In the genomic region with DNA sequence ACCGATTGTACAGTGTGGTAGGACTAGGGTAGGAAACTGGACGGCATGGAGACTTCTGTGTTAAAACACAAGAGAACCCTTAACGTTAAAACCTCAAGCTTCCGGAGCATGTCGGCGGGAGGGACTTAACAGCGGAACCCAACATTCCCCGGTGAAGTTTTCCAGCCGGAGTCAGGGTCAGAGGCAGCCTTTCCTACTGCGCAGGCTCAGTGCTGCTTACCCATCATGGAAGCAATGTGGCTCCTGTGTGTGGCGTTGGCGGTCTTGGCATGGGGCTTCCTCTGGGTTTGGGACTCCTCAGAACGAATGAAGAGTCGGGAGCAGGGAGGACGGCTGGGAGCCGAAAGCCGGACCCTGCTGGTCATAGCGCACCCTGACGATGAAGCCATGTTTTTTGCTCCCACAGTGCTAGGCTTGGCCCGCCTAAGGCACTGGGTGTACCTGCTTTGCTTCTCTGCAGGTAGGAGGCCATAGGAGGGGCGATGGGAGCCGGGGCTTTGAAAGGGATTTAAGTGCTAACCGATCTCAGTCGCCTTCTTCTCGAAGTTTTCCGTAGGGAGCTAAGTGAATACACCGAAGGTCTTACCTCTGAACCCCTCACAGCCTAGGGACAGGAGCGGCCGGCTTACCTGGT, we compare ENCODE assay signal across 8 cellular contexts. TPM values are rescaled to one million over a fixed set of nuclear protein-coding genes. Genes with fewer than 3 reads are reported as not detected.
A peak's percentile ranks its signal among the peaks of the same experiment; 100 is the strongest.
DNase-seq lines count a peak whose midpoint lies in the region; ATAC-seq and TF ChIP-seq lines count a peak whose summit lies in the region.

A gene (plus strand): TSS at position 209 of the 634 bp plus-strand sequence. CDS start 17 bp downstream, at position 226.

- under 1% methylated on average over 29 of the region's 29 CpGs for WGBS in prostate gland

- DNase-seq in DMS79 (lab: John Stamatoyannopoulos, UW): peak; percentile 81
- peak; percentile 82 for DNase-seq in H7
- peak; percentile 39 for DNase-seq in NCI-H187 treated with DMSO at 0.1 percent for 48 hours (lab: John Stamatoyannopoulos, UW)
- peak; percentile 53 to 94 for DNase-seq in ascending aorta (ENCODE audit: low spot score in 2 of 2)
- peak; percentile 92 for DNase-seq in right atrium auricular region (ENCODE audit: low spot score)
- peak; percentile 85 for DNase-seq in prostate gland (ENCODE audit: low spot score)
- peak; percentile 90 for DNase-seq in upper lobe of right lung

- peaks cover 0 to 12% of the 10 kb centered on the region in 2 donors for H3K4me1 ChIP-seq in ascending aorta
- H3K4me1 ChIP-seq in right atrium auricular region: peaks cover 0 to 31% of the 10 kb centered on the region in 2 donors
- H3K4me1 ChIP-seq in prostate gland (replicated peaks): peaks cover 6% of the 10 kb centered on the region
- peaks cover 42% of the 10 kb centered on the region for H3K4me1 ChIP-seq in upper lobe of right lung

- H3K4me3 ChIP-seq in H7 (ENCODE audit: insufficient read depth, low read depth, low read length): peak within 1 kb of the TSS; percentile 86
- peak within 1 kb of the TSS; percentile 84 to 97 for H3K4me3 ChIP-seq in ascending aorta
- H3K4me3 ChIP-seq in right atrium auricular region: peak within 1 kb of the TSS; percentile 73 to 93
- peak within 1 kb of the TSS; percentile 91 to 94 for H3K4me3 ChIP-seq in prostate gland
- peak within 1 kb of the TSS; percentile 84 for H3K4me3 ChIP-seq in upper lobe of right lung

- H3K27ac ChIP-seq in ascending aorta (peak within 1 kb of the TSS; percentile 95 to 98), right atrium auricular region (peak within 1 kb of the TSS; percentile 95), prostate gland (peak within 1 kb of the TSS; percentile 92 to 94), upper lobe of right lung (peak within 1 kb of the TSS; percentile 97)

- peak; percentile 82 for ATAC-seq in upper lobe of right lung

- no peaks in the 10 kb centered on the region for H3K36me3 ChIP-seq in H7 (replicated peaks; ENCODE audit: control insufficient read depth, insufficient read depth, low read length)
- H3K36me3 ChIP-seq in ascending aorta: no peaks in the 10 kb centered on the region
- H3K36me3 ChIP-seq in right atrium auricular region: no peaks in the 10 kb centered on the region
- H3K36me3 ChIP-seq in prostate gland: no peaks in the 10 kb centered on the region
- no peaks in the 10 kb centered on the region for H3K36me3 ChIP-seq in upper lobe of right lung

- no peaks in the 10 kb centered on the region for H3K9me3 ChIP-seq in ascending aorta
- no peaks in the 10 kb centered on the region for H3K9me3 ChIP-seq in right atrium auricular region
- no peaks in the 10 kb centered on the region for H3K9me3 ChIP-seq in prostate gland
- no peaks in the 10 kb centered on the region for H3K9me3 ChIP-seq in upper lobe of right lung

- TF ChIP-seq CTCF in ascending aorta (IDR thresholded peaks at IDR 0.05) (no peak), right atrium auricular region (IDR thresholded peaks at IDR 0.05) (no peak), prostate gland (IDR thresholded peaks at IDR 0.05) (no peak), upper lobe of right lung (IDR thresholded peaks at IDR 0.05) (no peak)

- intact Hi-C loops in T-helper 2 cell treated with Interferon-gamma antibody and Interleukin-4, amounts not matched to agents 100 ng/mL and 5 ng/mL, for 36 hours (cut with micrococcal nuclease): loop anchor here (1.0 to 10.0 kb wide), 8 partner anchors 69 to 960 kb away; a partner anchor contains a TSS
- intact Hi-C loops in ascending aorta (cut with DNase I): no loop called here
- intact Hi-C loops in prostate gland (cut with DNase I): loop anchor here (5.0 kb wide), 2 partner anchors 70 to 215 kb away; no protein-coding TSS in a partner anchor
- intact Hi-C loops in upper lobe of right lung (cut with DNase I): no loop called here

- H3K27me3 ChIP-seq in H7 (ENCODE audit: control insufficient read depth, insufficient read depth, low read length): no peaks in the 10 kb centered on the region
- H3K27me3 ChIP-seq in ascending aorta: no peaks in the 10 kb centered on the region
- no peaks in the 10 kb centered on the region for H3K27me3 ChIP-seq in right atrium auricular region
- H3K27me3 ChIP-seq in prostate gland (replicated peaks; ENCODE audit: insufficient read depth): no peaks in the 10 kb centered on the region
- H3K27me3 ChIP-seq in upper lobe of right lung: no peaks in the 10 kb centered on the region

- TF ChIP-seq POLR2A in prostate gland (IDR thresholded peaks at IDR 0.05): peak; percentile 26

RNA-seq across cellular contexts. Expression of the gene that starts here (rescaled TPM):
- 30.7 and 53.8 TPM in 2 replicates for total RNA-seq in H7 (2014; rRNA removed; shearing (Covaris generic))
- total RNA-seq in T-helper 2 cell treated with Interferon-gamma antibody and Interleukin-4, amounts not matched to agents 100 ng/mL and 5 ng/mL, for 36 hours: 26.8 and 29.3 TPM in 2 replicates
- total RNA-seq in ascending aorta (6.2 TPM), right atrium auricular region (10 to 100 TPM; 10.3 to 14.0 TPM), prostate gland (10 to 100 TPM; 22.5 to 74.0 TPM), upper lobe of right lung (29.5 TPM)

Comparison
In these comparisons a context has a peak if more than half of its experiments do, and no peak if none do; other contexts are left out.
1. Peak in every context shown above with its lines: DNase-seq, ATAC-seq, H3K4me3 ChIP-seq and H3K27ac ChIP-seq.
2. DNase-seq: peak in every context shown above with its lines; median percentile 92 in right atrium auricular region; 90 in upper lobe of right lung; 85 in prostate gland; 82 in H7; 81 in DMS79; 74 in ascending aorta; 39 in NCI-H187 treated with DMSO at 0.1 percent for 48 hours.
3. intact Hi-C loops: an anchor here in T-helper 2 cell treated with Interferon-gamma antibody and Interleukin-4, amounts not matched to agents 100 ng/mL and 5 ng/mL, for 36 hours (1.0 to 10.0 kb wide) and prostate gland (5.0 kb wide); none called in ascending aorta and upper lobe of right lung.